Comparison of ENCODE assay signal across 1 cellular context in the genomic region with DNA sequence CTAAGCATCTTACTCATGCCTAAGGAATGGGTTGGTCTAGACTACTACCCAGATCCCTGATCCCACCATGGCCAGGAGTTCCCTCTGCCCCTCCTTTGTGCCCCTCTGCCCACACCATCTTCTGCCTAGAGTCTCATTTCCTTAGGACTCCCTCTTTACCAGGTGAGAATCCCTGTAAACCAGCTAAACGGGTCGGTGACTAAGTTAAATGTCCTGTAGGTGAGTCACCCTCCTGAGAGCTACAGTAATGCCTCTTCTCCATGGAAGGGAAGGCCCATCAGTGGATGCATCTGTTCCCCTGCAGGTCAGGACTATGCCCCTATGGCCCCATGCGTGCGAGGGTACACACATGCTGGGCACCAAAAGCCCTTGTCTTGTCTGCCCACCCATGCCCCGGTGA.
TF ChIP-seq lines count a peak whose summit lies in the region.

No MANE protein-coding gene starts in this region.

TF ChIP-seq in HepG2, 621 proteins besides CTCF, POLR2A, EP300 and RAD21:
- TF ChIP-seq NONO (IDR thresholded peaks at IDR 0.05), result no peak
- no peak for TF ChIP-seq NONO (CRISPR knock-in tag; conservative IDR thresholded peaks at IDR 0.05)
- no peak for TF ChIP-seq HMG20A (CRISPR knock-in tag; IDR thresholded peaks at IDR 0.05; ENCODE audit: borderline replicate concordance)
- TF ChIP-seq, protein P1, sequence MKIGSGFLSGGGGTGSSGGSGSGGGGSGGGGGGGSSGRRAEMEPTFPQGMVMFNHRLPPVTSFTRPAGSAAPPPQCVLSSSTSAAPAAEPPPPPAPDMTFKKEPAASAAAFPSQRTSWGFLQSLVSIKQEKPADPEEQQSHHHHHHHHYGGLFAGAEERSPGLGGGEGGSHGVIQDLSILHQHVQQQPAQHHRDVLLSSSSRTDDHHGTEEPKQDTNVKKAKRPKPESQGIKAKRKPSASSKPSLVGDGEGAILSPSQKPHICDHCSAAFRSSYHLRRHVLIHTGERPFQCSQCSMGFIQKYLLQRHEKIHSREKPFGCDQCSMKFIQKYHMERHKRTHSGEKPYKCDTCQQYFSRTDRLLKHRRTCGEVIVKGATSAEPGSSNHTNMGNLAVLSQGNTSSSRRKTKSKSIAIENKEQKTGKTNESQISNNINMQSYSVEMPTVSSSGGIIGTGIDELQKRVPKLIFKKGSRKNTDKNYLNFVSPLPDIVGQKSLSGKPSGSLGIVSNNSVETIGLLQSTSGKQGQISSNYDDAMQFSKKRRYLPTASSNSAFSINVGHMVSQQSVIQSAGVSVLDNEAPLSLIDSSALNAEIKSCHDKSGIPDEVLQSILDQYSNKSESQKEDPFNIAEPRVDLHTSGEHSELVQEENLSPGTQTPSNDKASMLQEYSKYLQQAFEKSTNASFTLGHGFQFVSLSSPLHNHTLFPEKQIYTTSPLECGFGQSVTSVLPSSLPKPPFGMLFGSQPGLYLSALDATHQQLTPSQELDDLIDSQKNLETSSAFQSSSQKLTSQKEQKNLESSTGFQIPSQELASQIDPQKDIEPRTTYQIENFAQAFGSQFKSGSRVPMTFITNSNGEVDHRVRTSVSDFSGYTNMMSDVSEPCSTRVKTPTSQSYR (CRISPR knock-in tag; IDR thresholded peaks at IDR 0.05; ENCODE audit: borderline replicate concordance), result no peak
- no peak for TF ChIP-seq POLR2G (IDR thresholded peaks at IDR 0.05; ENCODE audit: low read depth, low read length)
- no peak for TF ChIP-seq ZNF44 (CRISPR knock-in tag; IDR thresholded peaks at IDR 0.05)
- TF ChIP-seq, protein P2, sequence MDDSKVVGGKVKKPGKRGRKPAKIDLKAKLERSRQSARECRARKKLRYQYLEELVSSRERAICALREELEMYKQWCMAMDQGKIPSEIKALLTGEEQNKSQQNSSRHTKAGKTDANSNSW (CRISPR knock-in tag; IDR thresholded peaks at IDR 0.05; ENCODE audit: borderline replicate concordance), result no peak
- no peak for TF ChIP-seq GATAD2A (CRISPR knock-in tag; IDR thresholded peaks at IDR 0.05)
- no peak for TF ChIP-seq ZNF841 (CRISPR knock-in tag; IDR thresholded peaks at IDR 0.05; ENCODE audit: borderline replicate concordance)
- TF ChIP-seq PAWR (CRISPR knock-in tag; IDR thresholded peaks at IDR 0.05; ENCODE audit: borderline replicate concordance), result no peak
- TF ChIP-seq, protein P3, sequence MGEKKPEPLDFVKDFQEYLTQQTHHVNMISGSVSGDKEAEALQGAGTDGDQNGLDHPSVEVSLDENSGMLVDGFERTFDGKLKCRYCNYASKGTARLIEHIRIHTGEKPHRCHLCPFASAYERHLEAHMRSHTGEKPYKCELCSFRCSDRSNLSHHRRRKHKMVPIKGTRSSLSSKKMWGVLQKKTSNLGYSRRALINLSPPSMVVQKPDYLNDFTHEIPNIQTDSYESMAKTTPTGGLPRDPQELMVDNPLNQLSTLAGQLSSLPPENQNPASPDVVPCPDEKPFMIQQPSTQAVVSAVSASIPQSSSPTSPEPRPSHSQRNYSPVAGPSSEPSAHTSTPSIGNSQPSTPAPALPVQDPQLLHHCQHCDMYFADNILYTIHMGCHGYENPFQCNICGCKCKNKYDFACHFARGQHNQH (CRISPR knock-in tag; IDR thresholded peaks at IDR 0.05), result no peak
- no peak for TF ChIP-seq ZNF558 (CRISPR knock-in tag; IDR thresholded peaks at IDR 0.05; ENCODE audit: borderline replicate concordance)
- TF ChIP-seq EED (CRISPR knock-in tag; IDR thresholded peaks at IDR 0.05), result no peak
